11 cellular contexts compared by ENCODE assay signal in the genomic region with DNA sequence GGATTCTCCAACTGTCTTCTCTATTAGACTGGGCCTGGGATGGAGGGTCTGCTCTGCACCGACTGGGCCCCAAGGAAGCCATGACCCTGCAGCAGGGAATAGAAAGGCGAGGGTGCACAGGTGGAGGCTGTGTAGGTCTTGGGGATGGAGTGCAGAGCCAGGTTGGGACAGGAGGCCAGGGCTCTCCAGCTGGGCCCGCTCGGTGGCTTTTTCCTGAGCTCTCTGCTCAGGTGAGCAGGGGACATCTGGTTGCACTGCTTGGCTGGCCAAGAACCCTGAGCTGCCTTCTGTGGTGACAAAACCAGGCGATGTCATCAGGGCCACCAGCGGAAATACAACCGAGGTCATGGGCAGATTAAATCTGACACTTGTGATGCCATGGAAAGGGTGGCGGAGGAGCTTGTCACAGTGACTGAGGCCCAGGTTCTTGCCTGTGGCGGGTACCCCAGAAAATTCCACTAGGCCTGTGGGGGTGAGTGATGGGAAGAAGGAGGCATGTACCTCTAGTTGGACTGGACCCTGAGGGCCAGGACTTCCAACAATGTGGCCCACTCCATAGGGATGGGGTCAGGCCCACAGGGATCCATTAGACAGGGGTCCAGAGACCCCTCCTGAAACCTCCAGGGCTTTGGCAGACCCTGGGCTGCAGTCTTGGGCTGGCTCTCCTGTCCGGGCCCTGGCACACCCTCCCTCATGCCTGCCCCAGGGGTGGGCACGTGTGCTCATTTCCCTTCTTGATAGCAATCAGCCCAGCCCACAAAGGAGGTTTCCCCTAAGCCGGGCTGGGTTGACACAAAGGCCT. TPM values are rescaled to one million over a fixed set of nuclear protein-coding genes. Genes with fewer than 3 reads are reported as not detected.
DNase-seq lines count a peak whose midpoint lies in the region; ATAC-seq and TF ChIP-seq lines count a peak whose summit lies in the region.
"Had no signal": no experiment of that assay in that cellular context is flagged by ENCODE, and none has a peak within 500 bp of the region (broad histone marks: within the 10 kb centered on the region; RNA-seq: fewer than 3 reads in every experiment).

No MANE protein-coding gene starts in this region.

- TF ChIP-seq CTCF in lower leg skin (IDR thresholded peaks at IDR 0.05), result no peak

- WGBS in lower leg skin, 2 donors, result 77 to 78% methylated on average over 10 to 12 of the region's 12 CpGs

- peaks cover 12% of the 10 kb centered on the region for H3K27me3 Mint-ChIP-seq in CD4-positive, CD25-positive, alpha-beta regulatory T cell
- H3K27me3 Mint-ChIP-seq in activated T-helper 17 cell treated with anti-CD3 and anti-CD28 coated beads, Interleukin-2, amount 50 U/mL, for 72 hours, result no peaks in the 10 kb centered on the region

- peak overlapping the region in 2 of 4 donors; percentile 40 to 65 for H3K4me3 Mint-ChIP-seq in CD4-positive, CD25-positive, alpha-beta regulatory T cell
- H3K4me3 Mint-ChIP-seq in activated T-helper 17 cell treated with anti-CD3 and anti-CD28 coated beads, Interleukin-2, amount 50 U/mL, for 72 hours, result peak overlapping the region; percentile 42
- H3K4me3 Mint-ChIP-seq: T-helper 1 cell treated with Interleukin-12 subunit alpha and Interleukin-12 subunit beta and Interleukin-4 antibody, amounts not matched to agents 30 μg/mL and 1 μg/mL, for 36 hours had no signal

- H3K9me3 Mint-ChIP-seq in CD4-positive, CD25-positive, alpha-beta regulatory T cell, result no peaks in the 10 kb centered on the region
- H3K9me3 Mint-ChIP-seq in activated T-helper 17 cell treated with anti-CD3 and anti-CD28 coated beads, Interleukin-2, amount 50 U/mL, for 72 hours, result no peaks in the 10 kb centered on the region
- H3K9me3 Mint-ChIP-seq: T-helper 1 cell treated with Interleukin-12 subunit alpha and Interleukin-12 subunit beta and Interleukin-4 antibody, amounts not matched to agents 30 μg/mL and 1 μg/mL, for 36 hours had no signal

- peak; percentile 74 to 75 for ATAC-seq in CD4-positive, CD25-positive, alpha-beta regulatory T cell (ENCODE audit: low read depth in 2 of 2)
- ATAC-seq in activated T-helper 17 cell treated with anti-CD3 and anti-CD28 coated beads, Interleukin-2, amount 50 U/mL, for 72 hours (replicated peaks), result peak; percentile 67
- no peak for ATAC-seq in GM19035 (IDR thresholded peaks at IDR 0.05; ENCODE audit: unreplicated experiment)
- ATAC-seq in GM18870 (IDR thresholded peaks at IDR 0.05; ENCODE audit: unreplicated experiment), result no peak

- H3K4me1 Mint-ChIP-seq in CD4-positive, CD25-positive, alpha-beta regulatory T cell, result peaks cover 0 to 38% (median 15%) of the 10 kb centered on the region in 4 donors
- H3K4me1 Mint-ChIP-seq in activated T-helper 17 cell treated with anti-CD3 and anti-CD28 coated beads, Interleukin-2, amount 50 U/mL, for 72 hours, result peaks cover 41% of the 10 kb centered on the region

- H3K27ac ChIP-seq in CD4-positive, CD25-positive, alpha-beta regulatory T cell (ENCODE audit: insufficient read depth, low read length, poor library complexity, severe bottlenecking), result peak overlapping the region; percentile 55

- H3K4me3 ChIP-seq in CD4-positive, CD25-positive, alpha-beta regulatory T cell (ENCODE audit: low read depth, low read length), result no peak overlapping the region
- no peak overlapping the region for H3K4me3 ChIP-seq in lower leg skin (ENCODE audit: low read depth, poor library complexity, severe bottlenecking)

- no peaks in the 10 kb centered on the region for H3K36me3 Mint-ChIP-seq in CD4-positive, CD25-positive, alpha-beta regulatory T cell
- H3K36me3 Mint-ChIP-seq in activated T-helper 17 cell treated with anti-CD3 and anti-CD28 coated beads, Interleukin-2, amount 50 U/mL, for 72 hours (ENCODE audit: low read depth), result no peaks in the 10 kb centered on the region

- peaks cover 33% of the 10 kb centered on the region for H3K4me1 ChIP-seq in CD4-positive, CD25-positive, alpha-beta regulatory T cell (ENCODE audit: control insufficient read depth, insufficient read depth, low read length, poor library complexity, severe bottlenecking)

- H3K27ac Mint-ChIP-seq in CD4-positive, CD25-positive, alpha-beta regulatory T cell, result peak overlapping the region in 1 of 3 donors; percentile 85
- peak overlapping the region; percentile 75 for H3K27ac Mint-ChIP-seq in activated T-helper 17 cell treated with anti-CD3 and anti-CD28 coated beads, Interleukin-2, amount 50 U/mL, for 72 hours
- H3K27ac Mint-ChIP-seq: T-helper 1 cell treated with Interleukin-12 subunit alpha and Interleukin-12 subunit beta and Interleukin-4 antibody, amounts not matched to agents 30 μg/mL and 1 μg/mL, for 36 hours had no signal

- intact Hi-C loops in lower leg skin (cut with DNase I; ENCODE audit: low total_unique reads), result no loop called here

- H3K36me3 ChIP-seq in CD4-positive, CD25-positive, alpha-beta regulatory T cell (ENCODE audit: control insufficient read depth, insufficient read depth, low read length), result no peaks in the 10 kb centered on the region

- peak; percentile 16 to 74 (median 40) for DNase-seq in CD4-positive, CD25-positive, alpha-beta regulatory T cell
- peak; percentile 72 for DNase-seq in OCI-M1 (lab: John Stamatoyannopoulos, UW)
- DNase-seq in lower leg skin (ENCODE audit: low spot score in 2 of 2), result peak; percentile 14 to 84
- DNase-seq in NCI-H446 treated with DMSO at 0.1 percent for 48 hours (lab: John Stamatoyannopoulos, UW), result no peak
- no peak for DNase-seq in DMS153 (lab: John Stamatoyannopoulos, UW)
- DNase-seq: NCI-H2029 treated with DMSO at 0.1 percent for 48 hours had no signal

- H3K27me3 ChIP-seq in CD4-positive, CD25-positive, alpha-beta regulatory T cell (ENCODE audit: control insufficient read depth, insufficient read depth, low read length), result no peaks in the 10 kb centered on the region

- H3K9me3 ChIP-seq in CD4-positive, CD25-positive, alpha-beta regulatory T cell (ENCODE audit: control insufficient read depth in 2 of 2, low read length in 2 of 2), result no peaks in the 10 kb centered on the region

- no peak for TF ChIP-seq POLR2A in lower leg skin (IDR thresholded peaks at IDR 0.05)

RNA-seq across cellular contexts. Expression of a gene that starts 4.4 kb away (rescaled TPM):
- total RNA-seq in CD4-positive, CD25-positive, alpha-beta regulatory T cell, result not detected
- not detected for polyA plus RNA-seq in CD4-positive, CD25-positive, alpha-beta regulatory T cell
- 1 to 10 TPM in 1 of 2 donors, under 1 TPM in 1; 0.32 to 9.0 TPM for total RNA-seq in activated T-helper 17 cell treated with anti-CD3 and anti-CD28 coated beads, Interleukin-2, amount 50 U/mL, for 72 hours
- total RNA-seq in lower leg skin, result not detected
- total RNA-seq: pulmonary artery endothelial cell had no signal

RNA-seq across cellular contexts. Expression of a gene that starts 17.6 kb away (rescaled TPM):
- total RNA-seq in CD4-positive, CD25-positive, alpha-beta regulatory T cell, result not detected
- not detected for polyA plus RNA-seq in CD4-positive, CD25-positive, alpha-beta regulatory T cell
- 100 to 1,000 TPM in 1 of 2 donors, 10 to 100 TPM in 1; 14.6 to 159 TPM for total RNA-seq in activated T-helper 17 cell treated with anti-CD3 and anti-CD28 coated beads, Interleukin-2, amount 50 U/mL, for 72 hours
- total RNA-seq in lower leg skin, result not detected
- total RNA-seq: pulmonary artery endothelial cell had no signal

RNA-seq across cellular contexts. Expression of a gene that starts 44.6 kb away (rescaled TPM):
- total RNA-seq in CD4-positive, CD25-positive, alpha-beta regulatory T cell, result 5.5 TPM
- polyA plus RNA-seq in CD4-positive, CD25-positive, alpha-beta regulatory T cell, result 1 to 10 TPM; 3.0 to 5.7 (median 4.5) TPM
- total RNA-seq in activated T-helper 17 cell treated with anti-CD3 and anti-CD28 coated beads, Interleukin-2, amount 50 U/mL, for 72 hours, result 1 to 10 TPM; 1.4 to 6.7 TPM
- under 1 TPM in 3 of 4 donors, not detected in 1; 0.27 to 0.59 (median 0.32) TPM for total RNA-seq in lower leg skin
- total RNA-seq: pulmonary artery endothelial cell had no signal

Comparison
In these comparisons a context has a peak if more than half of its experiments do, and no peak if none do; other contexts are left out.
1. ATAC-seq: peak in CD4-positive, CD25-positive, alpha-beta regulatory T cell (2 of 2) and activated T-helper 17 cell treated with anti-CD3 and anti-CD28 coated beads, Interleukin-2, amount 50 U/mL, for 72 hours (single experiment); none in GM19035 (single experiment) and GM18870 (single experiment).
2. DNase-seq: peak in CD4-positive, CD25-positive, alpha-beta regulatory T cell (3 of 3), OCI-M1 (single experiment) and lower leg skin (2 of 2); none in NCI-H446 treated with DMSO at 0.1 percent for 48 hours (single experiment) and DMS153 (single experiment).
3. RNA of a gene that starts 17.6 kb away (total RNA-seq): 14.6 to 159 TPM in activated T-helper 17 cell treated with anti-CD3 and anti-CD28 coated beads, Interleukin-2, amount 50 U/mL, for 72 hours; not detected in CD4-positive, CD25-positive, alpha-beta regulatory T cell (single experiment) and not detected in lower leg skin; every median in the first group is over 10 times any median in the second.